ENCODE assay signal across 8 cellular contexts in genomic region chr3:115784739-115785571, GRCh38.
DNase-seq lines count a peak whose midpoint lies in the region; ATAC-seq and TF ChIP-seq lines count a peak whose summit lies in the region.

No MANE protein-coding gene starts in this region.

- peaks cover 0 to 2% of the 10 kb centered on the region in 2 donors for H3K27me3 ChIP-seq in mucosa of rectum (ENCODE audit: control insufficient read depth in 2 of 2, insufficient read depth in 2 of 2, low read length in 2 of 2)

- POLR2A ChIA-PET in OCI-LY7 (lab: Charles Lee): interaction anchor here (0.5 to 1.6 kb wide), 5 partner anchors 9 to 690 kb away, joined by 3 to 4 read pairs (median 3); no protein-coding TSS in a partner anchor

- H2AFZ ChIP-seq in OCI-LY7 (ENCODE audit: low read length): peak overlapping the region; percentile 58

- CTCF ChIA-PET in OCI-LY7 (lab: Charles Lee; ENCODE audit: unreplicated experiment): interaction anchor here (0.7 to 1.1 kb wide), 2 partner anchors 117 to 639 kb away, joined by 3 to 6 read pairs; no protein-coding TSS in a partner anchor

- H3K9me2 ChIP-seq in OCI-LY7 (ENCODE audit: insufficient read depth, low read length): no peaks in the 10 kb centered on the region

- no peaks in the 10 kb centered on the region for H4K20me1 ChIP-seq in OCI-LY7 (ENCODE audit: insufficient read depth, low read length)

- ATAC-seq in GM21367 (IDR thresholded peaks at IDR 0.05; ENCODE audit: unreplicated experiment): no peak

- H3K4me2 ChIP-seq in OCI-LY7 (ENCODE audit: low read length): peak overlapping the region; percentile 78

- H3K27ac ChIP-seq in OCI-LY7 (ENCODE audit: low read depth, low read length, poor library complexity, severe bottlenecking): no peak overlapping the region
- peak overlapping the region in 1 of 2 donors; percentile 87 for H3K27ac ChIP-seq in mucosa of rectum (ENCODE audit: low read depth in 2 of 2, low read length in 2 of 2)

- intact Hi-C loops in OCI-LY7 (cut with micrococcal nuclease; ENCODE audit: unreplicated experiment): loop anchor here (2.0 to 10.0 kb wide), 3 partner anchors 93 to 690 kb away; partner anchors contain the start of gene ZBTB20

- no TSS peak for BruUV-seq in OCI-LY7 (replicated peaks; lab: Mats Ljungman, UMichigan)

- H3K4me1 ChIP-seq in OCI-LY7 (ENCODE audit: insufficient read depth, low read length, poor library complexity, severe bottlenecking) (no peaks in the 10 kb centered on the region), mucosa of rectum (ENCODE audit: control insufficient read depth in 2 of 2, insufficient read depth in 2 of 2, low read length in 2 of 2) (peaks cover 4 to 10% of the 10 kb centered on the region in 2 donors)

- H3K9me3 ChIP-seq in OCI-LY7 (ENCODE audit: low read length) (no peaks in the 10 kb centered on the region), mucosa of rectum (ENCODE audit: control insufficient read depth in 2 of 2, low read length in 2 of 2) (no peaks in the 10 kb centered on the region)

- peak overlapping the region; percentile 67 for H3K4me3 ChIP-seq in OCI-LY7 (ENCODE audit: low read depth, low read length, poor library complexity, severe bottlenecking)
- H3K4me3 ChIP-seq in mucosa of rectum (ENCODE audit: low read length in 2 of 2): peak overlapping the region; percentile 74 to 77

- peak; percentile 38; the same call in 1 of the 2 replicates for TF ChIP-seq CTCF in OCI-LY7 (conservative IDR thresholded peaks at IDR 0.05; ENCODE audit: low read length)

- H3K36me3 ChIP-seq in OCI-LY7 (ENCODE audit: insufficient read depth, low read length): no peaks in the 10 kb centered on the region
- no peaks in the 10 kb centered on the region for H3K36me3 ChIP-seq in mucosa of rectum (ENCODE audit: control insufficient read depth in 2 of 2, insufficient read depth in 2 of 2, low read length in 2 of 2)

- H3K9ac ChIP-seq in mucosa of rectum (ENCODE audit: low read depth in 1 of 2, low read length in 2 of 2): peak overlapping the region; percentile 38 to 77

- DNase-seq in NCI-H2227 (lab: John Stamatoyannopoulos, UW; ENCODE audit: unreplicated experiment) (peak; percentile 6), NCI-H2227 treated with DMSO at 0.1 percent for 48 hours (lab: John Stamatoyannopoulos, UW) (no peak), OCI-LY7 (ENCODE audit: low spot score) (no peak), dedifferentiated amniotic fluid mesenchymal stem cell (ENCODE audit: extremely low spot score) (peak; percentile 82), GM19238 (ENCODE audit: insufficient read length, low spot score) (no peak), NCI-H1048 (lab: John Stamatoyannopoulos, UW) (no peak)

- H3K79me2 ChIP-seq in OCI-LY7 (ENCODE audit: insufficient read depth, low read depth, low read length): no peaks in the 10 kb centered on the region

Comparison
In these comparisons a context has a peak if more than half of its experiments do, and no peak if none do; other contexts are left out.
1. DNase-seq: peak in NCI-H2227 (single experiment) and dedifferentiated amniotic fluid mesenchymal stem cell (single experiment); none in NCI-H2227 treated with DMSO at 0.1 percent for 48 hours (single experiment), OCI-LY7 (single experiment), GM19238 (single experiment) and NCI-H1048 (single experiment).